Comparison of ENCODE assay signal across 17 cellular contexts in genomic region chr17:78795241-78795640, GRCh38.
"Had no signal": no experiment of that assay in that cellular context is flagged by ENCODE, and none has a peak within 500 bp of the region (broad histone marks: within the 10 kb centered on the region; RNA-seq: fewer than 3 reads in every experiment).

No MANE protein-coding gene starts in this region.

- H3K4me3 Mint-ChIP-seq: activated CD8-positive, alpha-beta T cell treated with anti-CD3 and anti-CD28 coated beads for 36 hours; activated naive CD8-positive, alpha-beta T cell; activated T-cell treated with anti-CD3 and anti-CD28 coated beads, Interleukin-2, amount 50 U/mL, for 4 hours; nephron progenitor cell had no signal

- H3K27ac Mint-ChIP-seq: nephron progenitor cell, progenitor cell of endocrine pancreas had no signal

- ATAC-seq: activated CD8-positive, alpha-beta T cell treated with anti-CD3 and anti-CD28 coated beads for 36 hours; activated T-cell treated with anti-CD3 and anti-CD28 coated beads, Interleukin-2, amount 50 U/mL, for 4 hours; right cardiac atrium had no signal

- H3K9me3 Mint-ChIP-seq: activated CD8-positive, alpha-beta T cell treated with anti-CD3 and anti-CD28 coated beads for 36 hours; activated T-cell treated with anti-CD3 and anti-CD28 coated beads, Interleukin-2, amount 50 U/mL, for 4 hours; nephron progenitor cell had no signal

- DNase-seq: activated CD8-positive, alpha-beta T cell treated with anti-CD3 and anti-CD28 coated beads for 36 hours; activated gamma-delta T cell; activated T-cell treated with anti-CD3 and anti-CD28 coated beads, Interleukin-2, amount 50 U/mL, for 4 hours; dermis blood vessel endothelial cell; effector memory CD4-positive, alpha-beta T cell; heart right ventricle; kidney glomerular epithelial cell; mesendoderm; nephron progenitor cell; occipital lobe; right cardiac atrium; small intestine; stimulated activated CD4-positive, alpha-beta T cell treated with anti-CD3 and anti-CD28 coated beads, Interleukin-4, amount 100 ng/mL, for 1 hour; thyroid gland; WERI-Rb-1 had no signal

- H3K27me3 Mint-ChIP-seq: activated CD8-positive, alpha-beta T cell treated with anti-CD3 and anti-CD28 coated beads for 36 hours; activated naive CD8-positive, alpha-beta T cell; progenitor cell of endocrine pancreas had no signal
